In the genomic region with DNA sequence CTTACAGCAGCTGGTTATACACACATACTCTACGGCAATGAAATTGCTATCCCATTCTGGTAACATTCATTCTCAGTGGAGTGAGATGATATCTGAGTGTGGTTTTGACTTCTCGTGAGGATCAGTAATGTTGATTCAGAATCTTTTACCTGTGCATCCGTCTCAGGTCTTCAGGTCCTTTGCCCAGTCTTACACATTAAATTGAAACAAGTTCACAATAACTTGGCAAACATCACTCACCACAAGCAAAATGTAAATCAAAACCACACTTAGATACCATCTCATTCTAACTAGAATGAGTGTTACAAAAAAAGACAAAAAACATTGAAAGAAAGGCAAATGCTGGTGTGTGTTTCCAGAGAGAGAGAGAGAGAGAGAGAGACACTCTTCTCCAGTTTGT, we compare ENCODE assay signal across 28 cellular contexts. TPM values are rescaled to one million over a fixed set of nuclear protein-coding genes. Genes with fewer than 3 reads are reported as not detected.
DNase-seq lines count a peak whose midpoint lies in the region; ATAC-seq and TF ChIP-seq lines count a peak whose summit lies in the region.
"Had no signal": no experiment of that assay in that cellular context is flagged by ENCODE, and none has a peak within 500 bp of the region (broad histone marks: within the 10 kb centered on the region; RNA-seq: fewer than 3 reads in every experiment).

No MANE protein-coding gene starts in this region.

- no peak for DNase-seq in activated naive CD4-positive, alpha-beta T cell treated with anti-CD3 and anti-CD28 coated beads for 36 hours
- no peak for DNase-seq in activated naive CD4-positive, alpha-beta T cell (lab: John Stamatoyannopoulos, UW)
- no peak for DNase-seq in activated CD4-positive, alpha-beta memory T cell treated with anti-CD3 and anti-CD28 coated beads for 36 hours
- DNase-seq in effector memory CD8-positive, alpha-beta T cell, result no peak
- DNase-seq in COR-L47 (lab: John Stamatoyannopoulos, UW), result no peak
- DNase-seq in upper lobe of right lung, result no peak
- no peak for DNase-seq in vagina (ENCODE audit: extremely low spot score in 2 of 2)
- no peak for DNase-seq in Caco-2
- DNase-seq: DMS53; effector CD4-positive, alpha-beta T cell; gastrocnemius medialis; GOT3; kidney; MM.1S; NCI-H146; NCI-H2171 treated with DMSO at 0.1 percent for 48 hours; NCI-H69; nucleus accumbens; stimulated activated CD4-positive, alpha-beta T cell treated with anti-CD3 and anti-CD28 coated beads, Interleukin-4, amount 100 ng/mL, for 1 hour; substantia nigra had no signal

- H3K4me3 ChIP-seq in upper lobe of right lung, result no peak overlapping the region
- H3K4me3 ChIP-seq in vagina, result no peak overlapping the region
- no peak overlapping the region for H3K4me3 ChIP-seq in Caco-2 (ENCODE audit: low read depth, low read length)
- H3K4me3 ChIP-seq: esophagus muscularis mucosa, gastrocnemius medialis, GM12878, lung, smooth muscle cell had no signal

- intact Hi-C loops in activated naive CD4-positive, alpha-beta T cell treated with anti-CD3 and anti-CD28 coated beads for 36 hours (cut with micrococcal nuclease), result loop anchor here (1.0 to 5.0 kb wide), 8 partner anchors 9 to 852 kb away; a partner anchor contains a TSS
- intact Hi-C loops in activated CD4-positive, alpha-beta memory T cell treated with anti-CD3 and anti-CD28 coated beads for 36 hours (cut with micrococcal nuclease), result loop anchor here (1.0 to 10.0 kb wide), 4 partner anchors 9 to 690 kb away; a partner anchor contains a TSS
- intact Hi-C loops in upper lobe of right lung (cut with DNase I), result no loop called here
- intact Hi-C loops in vagina (cut with DNase I), result no loop called here
- intact Hi-C loops in Caco-2 (cut with micrococcal nuclease; ENCODE audit: unreplicated experiment), result no loop called here

- H3K4me3 Mint-ChIP-seq in activated naive CD4-positive, alpha-beta T cell treated with anti-CD3 and anti-CD28 coated beads for 36 hours, result peak overlapping the region; percentile 11
- H3K4me3 Mint-ChIP-seq in activated CD4-positive, alpha-beta memory T cell treated with anti-CD3 and anti-CD28 coated beads for 36 hours, result no peak overlapping the region
- H3K4me3 Mint-ChIP-seq in effector memory CD8-positive, alpha-beta T cell, result peak overlapping the region in 1 of 2 donors; percentile 1
- H3K4me3 Mint-ChIP-seq in Caco-2 (ENCODE audit: unreplicated experiment), result no peak overlapping the region

- H3K27me3 Mint-ChIP-seq in activated naive CD4-positive, alpha-beta T cell treated with anti-CD3 and anti-CD28 coated beads for 36 hours (ENCODE audit: low read depth), result no peaks in the 10 kb centered on the region
- H3K27me3 Mint-ChIP-seq in activated CD4-positive, alpha-beta memory T cell treated with anti-CD3 and anti-CD28 coated beads for 36 hours, result no peaks in the 10 kb centered on the region
- no peaks in the 10 kb centered on the region for H3K27me3 Mint-ChIP-seq in effector memory CD8-positive, alpha-beta T cell
- no peaks in the 10 kb centered on the region for H3K27me3 Mint-ChIP-seq in Caco-2 (ENCODE audit: insufficient read depth, unreplicated experiment)

- H3K9me3 ChIP-seq in upper lobe of right lung, result no peaks in the 10 kb centered on the region
- no peaks in the 10 kb centered on the region for H3K9me3 ChIP-seq in vagina
- H3K9me3 ChIP-seq in Caco-2, result no peaks in the 10 kb centered on the region
- H3K9me3 ChIP-seq: esophagus muscularis mucosa, gastrocnemius medialis had no signal

- no TSS peak for BruUV-seq in Caco-2 (replicated peaks; lab: Mats Ljungman, UMichigan)

- peaks cover 94% of the 10 kb centered on the region for H3K36me3 Mint-ChIP-seq in activated naive CD4-positive, alpha-beta T cell treated with anti-CD3 and anti-CD28 coated beads for 36 hours (ENCODE audit: low read depth)
- peaks cover 92% of the 10 kb centered on the region for H3K36me3 Mint-ChIP-seq in activated CD4-positive, alpha-beta memory T cell treated with anti-CD3 and anti-CD28 coated beads for 36 hours
- H3K36me3 Mint-ChIP-seq in effector memory CD8-positive, alpha-beta T cell (ENCODE audit: insufficient read depth), result peaks cover 60% of the 10 kb centered on the region
- H3K36me3 Mint-ChIP-seq in Caco-2 (ENCODE audit: insufficient read depth, unreplicated experiment), result peaks cover 73% of the 10 kb centered on the region

- peaks cover 69% of the 10 kb centered on the region for H3K4me1 Mint-ChIP-seq in activated naive CD4-positive, alpha-beta T cell treated with anti-CD3 and anti-CD28 coated beads for 36 hours (ENCODE audit: low read depth)
- H3K4me1 Mint-ChIP-seq in activated CD4-positive, alpha-beta memory T cell treated with anti-CD3 and anti-CD28 coated beads for 36 hours (ENCODE audit: low read depth), result peaks cover 80% of the 10 kb centered on the region
- H3K4me1 Mint-ChIP-seq in effector memory CD8-positive, alpha-beta T cell (ENCODE audit: low read depth in 2 of 2), result peaks cover 40 to 46% of the 10 kb centered on the region in 2 donors
- no peaks in the 10 kb centered on the region for H3K4me1 Mint-ChIP-seq in Caco-2 (ENCODE audit: low read depth, unreplicated experiment)

- CTCF ChIA-PET in activated naive CD4-positive, alpha-beta T cell treated with anti-CD3 and anti-CD28 coated beads for 36 hours (lab: Charles Lee), result no interaction called here
- CTCF ChIA-PET in activated CD4-positive, alpha-beta memory T cell treated with anti-CD3 and anti-CD28 coated beads for 36 hours (lab: Charles Lee), result no interaction called here
- CTCF ChIA-PET in Caco-2 (lab: Charles Lee), result no interaction called here

- H3K36me3 ChIP-seq in upper lobe of right lung, result peaks cover 93% of the 10 kb centered on the region
- peaks cover 2 to 64% of the 10 kb centered on the region in 2 donors for H3K36me3 ChIP-seq in vagina
- H3K36me3 ChIP-seq in Caco-2 (ENCODE audit: control insufficient read depth, insufficient read depth, low read length), result no peaks in the 10 kb centered on the region

- peaks cover 5% of the 10 kb centered on the region for H3K9me3 Mint-ChIP-seq in activated naive CD4-positive, alpha-beta T cell treated with anti-CD3 and anti-CD28 coated beads for 36 hours
- peaks cover 4% of the 10 kb centered on the region for H3K9me3 Mint-ChIP-seq in activated CD4-positive, alpha-beta memory T cell treated with anti-CD3 and anti-CD28 coated beads for 36 hours
- no peaks in the 10 kb centered on the region for H3K9me3 Mint-ChIP-seq in effector memory CD8-positive, alpha-beta T cell
- no peaks in the 10 kb centered on the region for H3K9me3 Mint-ChIP-seq in Caco-2 (ENCODE audit: unreplicated experiment)

- ATAC-seq in effector memory CD8-positive, alpha-beta T cell (replicated peaks), result peak; percentile 45
- no peak for ATAC-seq in upper lobe of right lung
- ATAC-seq: gastrocnemius medialis, GM12878 had no signal

- no peak for TF ChIP-seq CTCF in upper lobe of right lung (IDR thresholded peaks at IDR 0.05)
- no peak for TF ChIP-seq CTCF in vagina (IDR thresholded peaks at IDR 0.05)
- TF ChIP-seq CTCF in Caco-2 (IDR thresholded peaks at IDR 0.05; ENCODE audit: insufficient read depth in 1 of 2, low read depth in 1 of 2, low read length in 1 of 2, severe bottlenecking in 1 of 2, unreplicated experiment in 1 of 2), result no peak

- H3K27ac Mint-ChIP-seq in activated naive CD4-positive, alpha-beta T cell treated with anti-CD3 and anti-CD28 coated beads for 36 hours, result peak overlapping the region; percentile 92
- H3K27ac Mint-ChIP-seq in activated CD4-positive, alpha-beta memory T cell treated with anti-CD3 and anti-CD28 coated beads for 36 hours, result peak overlapping the region; percentile 86
- peak overlapping the region; percentile 46 to 75 for H3K27ac Mint-ChIP-seq in effector memory CD8-positive, alpha-beta T cell
- H3K27ac Mint-ChIP-seq in Caco-2 (ENCODE audit: unreplicated experiment), result no peak overlapping the region

- no peak for TF ChIP-seq POLR2A in vagina (IDR thresholded peaks at IDR 0.05)

- POLR2A ChIA-PET in activated CD4-positive, alpha-beta memory T cell treated with anti-CD3 and anti-CD28 coated beads for 36 hours (lab: Charles Lee), result interaction anchor here (1.7 kb wide), 1 partner anchor 9 kb away, joined by 5 read pairs; no protein-coding TSS in a partner anchor
- POLR2A ChIA-PET in Caco-2 (lab: Charles Lee), result no interaction called here

- H3K27ac ChIP-seq in upper lobe of right lung, result no peak overlapping the region
- H3K27ac ChIP-seq in vagina, result no peak overlapping the region
- H3K27ac ChIP-seq: C4-2B, esophagus muscularis mucosa, gastrocnemius medialis, HL-60 had no signal

- H3K27me3 ChIP-seq in upper lobe of right lung, result no peaks in the 10 kb centered on the region
- no peaks in the 10 kb centered on the region for H3K27me3 ChIP-seq in vagina
- no peaks in the 10 kb centered on the region for H3K27me3 ChIP-seq in Caco-2 (replicated peaks; ENCODE audit: control insufficient read depth, insufficient read depth, low read length)
- H3K27me3 ChIP-seq: esophagus muscularis mucosa, gastrocnemius medialis had no signal

- H3K4me1 ChIP-seq in upper lobe of right lung, result no peaks in the 10 kb centered on the region
- no peaks in the 10 kb centered on the region for H3K4me1 ChIP-seq in vagina
- H3K4me1 ChIP-seq in Caco-2, result no peaks in the 10 kb centered on the region
- H3K4me1 ChIP-seq: esophagus muscularis mucosa had no signal

RNA-seq across cellular contexts. Expression of a gene that starts 14.0 kb away (rescaled TPM):
- 10 to 100 TPM; 22.0 to 24.1 TPM for total RNA-seq in activated naive CD4-positive, alpha-beta T cell treated with anti-CD3 and anti-CD28 coated beads for 36 hours
- total RNA-seq in activated CD4-positive, alpha-beta memory T cell treated with anti-CD3 and anti-CD28 coated beads for 36 hours, result 1 to 10 TPM; 7.7 to 9.1 TPM
- total RNA-seq in upper lobe of right lung (1.2 TPM), vagina (not detected), Caco-2 (2022) (not detected in 2 replicates)
- total RNA-seq: chondrocyte, renal cortical epithelial cell, smooth muscle cell had no signal

RNA-seq across cellular contexts. Expression of a gene that starts 46.1 kb away (rescaled TPM):
- total RNA-seq in activated naive CD4-positive, alpha-beta T cell treated with anti-CD3 and anti-CD28 coated beads for 36 hours, result under 1 TPM; 0.79 to 0.93 TPM
- 1 to 10 TPM; 1.2 to 1.3 TPM for total RNA-seq in activated CD4-positive, alpha-beta memory T cell treated with anti-CD3 and anti-CD28 coated beads for 36 hours
- total RNA-seq in upper lobe of right lung (6.1 TPM), vagina (4.9 TPM), Caco-2 (2022) (5.4 and 5.8 TPM in 2 replicates)

RNA-seq across cellular contexts. Expression of a gene that starts 49.4 kb away (rescaled TPM):
- total RNA-seq in activated naive CD4-positive, alpha-beta T cell treated with anti-CD3 and anti-CD28 coated beads for 36 hours, result not detected
- total RNA-seq in activated CD4-positive, alpha-beta memory T cell treated with anti-CD3 and anti-CD28 coated beads for 36 hours, result not detected
- total RNA-seq in upper lobe of right lung (not detected), vagina (not detected), Caco-2 (2022) (not detected in 2 replicates)
- total RNA-seq: chondrocyte, esophagus muscularis mucosa, lung, renal cortical epithelial cell, smooth muscle cell had no signal

RNA-seq across cellular contexts. Expression of a gene that starts 58.0 kb away (rescaled TPM):
- total RNA-seq in activated naive CD4-positive, alpha-beta T cell treated with anti-CD3 and anti-CD28 coated beads for 36 hours, result 1 to 10 TPM; 1.1 to 1.4 TPM
- under 1 TPM; 0.31 to 0.90 TPM for total RNA-seq in activated CD4-positive, alpha-beta memory T cell treated with anti-CD3 and anti-CD28 coated beads for 36 hours
- total RNA-seq in upper lobe of right lung (not detected), vagina (not detected), Caco-2 (2022) (not detected in 2 replicates)
- total RNA-seq: chondrocyte, gastrocnemius medialis, kidney, renal cortical epithelial cell, smooth muscle cell had no signal

Comparison
In these comparisons a context has a peak if more than half of its experiments do, and no peak if none do; other contexts are left out.
1. intact Hi-C loops: an anchor here in activated naive CD4-positive, alpha-beta T cell treated with anti-CD3 and anti-CD28 coated beads for 36 hours (1.0 to 5.0 kb wide) and activated CD4-positive, alpha-beta memory T cell treated with anti-CD3 and anti-CD28 coated beads for 36 hours (1.0 to 10.0 kb wide); none called in upper lobe of right lung, vagina and Caco-2.